ENCODE assay signal across 20 cellular contexts in the genomic region with DNA sequence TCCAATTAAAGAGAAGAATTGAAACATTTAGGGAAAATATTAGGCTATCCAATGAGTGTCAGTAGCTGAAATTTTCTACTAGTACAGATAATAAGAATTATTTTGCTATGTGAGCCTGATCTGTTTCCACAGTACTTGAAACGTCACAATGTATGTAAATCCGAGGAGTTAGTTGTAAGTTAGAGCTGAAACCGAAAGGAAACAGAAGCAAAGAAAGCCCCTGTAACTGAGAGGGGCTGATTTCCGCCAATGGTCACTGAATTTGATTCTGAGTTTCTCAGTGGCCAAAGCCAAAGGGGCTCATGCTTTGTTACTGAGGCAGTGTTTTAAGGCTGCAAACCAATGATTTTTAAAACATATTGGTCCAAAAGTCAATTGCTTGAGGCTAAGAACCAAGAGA.
A peak's percentile ranks its signal among the peaks of the same experiment; 100 is the strongest.
DNase-seq lines count a peak whose midpoint lies in the region; ATAC-seq, FAIRE-seq and TF ChIP-seq lines count a peak whose summit lies in the region.
"Had no signal": no experiment of that assay in that cellular context is flagged by ENCODE, and none has a peak within 500 bp of the region (broad histone marks: within the 10 kb centered on the region; RNA-seq: fewer than 3 reads in every experiment).

No MANE protein-coding gene starts in this region.

- no peak overlapping the region for H2AFZ ChIP-seq in MM.1S (ENCODE audit: low read length)

- H3K4me3 Mint-ChIP-seq in naive thymus-derived CD8-positive, alpha-beta T cell, result no peak overlapping the region
- H3K4me3 Mint-ChIP-seq: HFFc6 had no signal

- no peaks in the 10 kb centered on the region for H3K9me3 Mint-ChIP-seq in naive thymus-derived CD8-positive, alpha-beta T cell
- H3K9me3 Mint-ChIP-seq: HFFc6 had no signal

- H3K9ac ChIP-seq in MM.1S (ENCODE audit: low read length), result peak overlapping the region; percentile 10; the same call in 1 of the 2 replicates
- H3K9ac ChIP-seq: KMS-11 had no signal

- no peaks in the 10 kb centered on the region for H3K79me2 ChIP-seq in MM.1S (ENCODE audit: low read length)

- H3K4me1 ChIP-seq in MM.1S (ENCODE audit: low read length), result peaks cover 38% of the 10 kb centered on the region
- no peaks in the 10 kb centered on the region for H3K4me1 ChIP-seq in left lung
- H3K4me1 ChIP-seq: Caco-2 had no signal

- peaks cover 16% of the 10 kb centered on the region for H3F3A ChIP-seq in MM.1S (ENCODE audit: insufficient read depth, low read length)

- ATAC-seq in GM19324 (IDR thresholded peaks at IDR 0.05; ENCODE audit: low FRiP score, unreplicated experiment) (peak; percentile 61), HG02870 (IDR thresholded peaks at IDR 0.05; ENCODE audit: unreplicated experiment) (peak; percentile 70), left lung (no peak)
- ATAC-seq in naive thymus-derived CD8-positive, alpha-beta T cell, result no peak
- ATAC-seq: GM12878, HepG2 had no signal

- intact Hi-C loops in left lung (cut with DNase I), result no loop called here

- no peak overlapping the region for H3K27ac Mint-ChIP-seq in naive thymus-derived CD8-positive, alpha-beta T cell
- H3K27ac Mint-ChIP-seq: HFFc6 had no signal

- DNase-seq in AG20443 (ENCODE audit: low spot score) (peak; percentile 0), MM.1S (peak; percentile 77), left lung (no peak), NCI-H446 treated with DMSO at 0.1 percent for 48 hours (lab: John Stamatoyannopoulos, UW) (no peak), HTR-8/SVneo (ENCODE audit: insufficient read length, low spot score) (no peak)
- no peak for DNase-seq in naive thymus-derived CD8-positive, alpha-beta T cell
- DNase-seq: Caco-2, HFFc6, NCI-H1105, NCI-H187 treated with DMSO at 0.1 percent for 48 hours, NCI-H510A treated with DMSO at 0.1 percent for 48 hours, SIG-M5 had no signal

- POLR2A ChIA-PET in naive thymus-derived CD8-positive, alpha-beta T cell (lab: Charles Lee), result no interaction called here

- TF ChIP-seq CTCF in MM.1S (IDR thresholded peaks at IDR 0.05; ENCODE audit: low read length) (no peak), left lung (IDR thresholded peaks at IDR 0.05) (no peak)

- H3K9me2 ChIP-seq in MM.1S (replicated peaks; ENCODE audit: insufficient read depth, low read length), result no peaks in the 10 kb centered on the region

- H3K9me3 ChIP-seq in MM.1S (replicated peaks; ENCODE audit: insufficient read depth, low read length), result no peaks in the 10 kb centered on the region
- H3K9me3 ChIP-seq in left lung, result no peaks in the 10 kb centered on the region
- H3K9me3 ChIP-seq: Caco-2 had no signal

- H3K4me1 Mint-ChIP-seq in naive thymus-derived CD8-positive, alpha-beta T cell, result peaks cover 0 to 4% (median 1%) of the 10 kb centered on the region in 4 donors

- H3K4me2 ChIP-seq in MM.1S (ENCODE audit: low read depth, low read length), result peak overlapping the region; percentile 23
- H3K4me2 ChIP-seq: KMS-11 had no signal

- no peaks in the 10 kb centered on the region for H3K36me3 Mint-ChIP-seq in naive thymus-derived CD8-positive, alpha-beta T cell

- H3K27me3 ChIP-seq in MM.1S (replicated peaks; ENCODE audit: insufficient read depth, low read length) (no peaks in the 10 kb centered on the region), left lung (no peaks in the 10 kb centered on the region)

- no peak for FAIRE-seq in HTR-8/SVneo (lab: Jason Lieb, UNC)
- FAIRE-seq: GM12878, H1, HepG2 had no signal

- no peaks in the 10 kb centered on the region for H3K27me3 Mint-ChIP-seq in naive thymus-derived CD8-positive, alpha-beta T cell

- H3K27ac ChIP-seq in MM.1S (ENCODE audit: low read length) (peak overlapping the region; percentile 67), left lung (no peak overlapping the region)
- H3K27ac ChIP-seq: 22Rv1, C4-2B, KMS-11 had no signal

- no peaks in the 10 kb centered on the region for H3K36me3 ChIP-seq in MM.1S (replicated peaks; ENCODE audit: insufficient read depth, low read length)
- H3K36me3 ChIP-seq in left lung, result no peaks in the 10 kb centered on the region

- H4K20me1 ChIP-seq in MM.1S (ENCODE audit: insufficient read depth, low read length), result no peaks in the 10 kb centered on the region

- H3K4me3 ChIP-seq in MM.1S (ENCODE audit: low read length) (no peak overlapping the region; the same call in 1 of the 2 replicates), left lung (no peak overlapping the region)
- H3K4me3 ChIP-seq: GM12878 had no signal

Comparison
In these comparisons a context has a peak if more than half of its experiments do, and no peak if none do; other contexts are left out.
1. DNase-seq: peak in AG20443 (single experiment) and MM.1S (single experiment); none in naive thymus-derived CD8-positive, alpha-beta T cell (0 of 10), left lung (0 of 2), NCI-H446 treated with DMSO at 0.1 percent for 48 hours (single experiment) and HTR-8/SVneo (single experiment).
2. ATAC-seq: peak in GM19324 (single experiment) and HG02870 (single experiment); none in naive thymus-derived CD8-positive, alpha-beta T cell (0 of 2) and left lung (single experiment).